ENCODE assay signal across 8 cellular contexts in genomic region chr19:5170329-5170745, GRCh38.
A peak's percentile ranks its signal among the peaks of the same experiment; 100 is the strongest.
DNase-seq lines count a peak whose midpoint lies in the region; ATAC-seq and TF ChIP-seq lines count a peak whose summit lies in the region.

No MANE protein-coding gene starts in this region.

- no peak overlapping the region for H3K14ac ChIP-seq in IMR-90 (replicated peaks; ENCODE audit: low read depth, low read length)

- no peak overlapping the region for H4K5ac ChIP-seq in IMR-90 (ENCODE audit: low read depth, low read length)

- H3K79me2 ChIP-seq in hepatocyte: no peaks in the 10 kb centered on the region

- no peak overlapping the region for H3K4ac ChIP-seq in IMR-90 (ENCODE audit: low read depth, low read length)

- in situ Hi-C loops in ACHN (cut with HindIII; ENCODE audit: low pct_ligation_motif_present, low pct_unique_long_range_greater_than_20kb, low sequenced_read_pairs): no loop called here
- in situ Hi-C loops in IMR-90 (cut with MboI; ENCODE audit: low sequenced_read_pairs): no loop called here

- no peaks in the 10 kb centered on the region for H3K9me2 ChIP-seq in hepatocyte (replicated peaks; ENCODE audit: insufficient read depth)

- H4K8ac ChIP-seq in IMR-90 (ENCODE audit: low read depth in 2 of 2, low read length in 2 of 2): no peak overlapping the region

- no peak overlapping the region for H2BK20ac ChIP-seq in IMR-90 (ENCODE audit: low read depth, low read length)

- TF ChIP-seq RAD21 in IMR-90 (IDR thresholded peaks at IDR 0.05; ENCODE audit: low read length): no peak

- H2BK15ac ChIP-seq in IMR-90 (ENCODE audit: low read depth, low read length): no peak overlapping the region

- H3K9me3 ChIP-seq in IMR-90 (ENCODE audit: control insufficient read depth, insufficient read depth, low read length): no peaks in the 10 kb centered on the region
- H3K9me3 ChIP-seq in hepatocyte (ENCODE audit: low read depth): no peaks in the 10 kb centered on the region
- H3K9me3 ChIP-seq in vagina: no peaks in the 10 kb centered on the region

- peak; percentile 33; the same call in 1 of the 2 replicates for TF ChIP-seq CTCF in IMR-90 (conservative IDR thresholded peaks at IDR 0.05; ENCODE audit: low read depth, low read length)
- TF ChIP-seq CTCF in hepatocyte (IDR thresholded peaks at IDR 0.05; ENCODE audit: poor library complexity): peak; percentile 17
- peak in 1 of 3 experiments; percentile 9 for TF ChIP-seq CTCF in vagina (IDR thresholded peaks at IDR 0.05)

- H3K4me1 ChIP-seq in IMR-90 (ENCODE audit: control insufficient read depth, insufficient read depth, low read length): peaks cover 5% of the 10 kb centered on the region; the same call in 1 of the 2 replicates
- no peaks in the 10 kb centered on the region for H3K4me1 ChIP-seq in hepatocyte (ENCODE audit: insufficient read depth)
- peaks cover 11% of the 10 kb centered on the region for H3K4me1 ChIP-seq in vagina

- dilution Hi-C loops in IMR-90 (cut with HindIII; ENCODE audit: low sequenced_read_pairs, unreplicated experiment): no loop called here

- no peak overlapping the region for H3K9ac ChIP-seq in IMR-90 (ENCODE audit: low read depth, low read length)

- no peak overlapping the region for H2AK9ac ChIP-seq in IMR-90 (replicated peaks; ENCODE audit: low read depth, low read length, poor library complexity)

- no peaks in the 10 kb centered on the region for H3K79me1 ChIP-seq in IMR-90 (ENCODE audit: low read depth in 1 of 2, low read length in 2 of 2)

- intact Hi-C loops in IMR-90 (cut with micrococcal nuclease): loop anchor here (10.0 kb wide), 1 partner anchor 174 kb away; the partner anchor contains the start of gene PTPRS
- intact Hi-C loops in vagina (cut with DNase I): no loop called here

- H3K4me3 ChIP-seq in IMR-90 (ENCODE audit: insufficient read depth, low read depth, low read length) (no peak overlapping the region), hepatocyte (no peak overlapping the region), vagina (no peak overlapping the region)

- DNase-seq in ACHN (peak; percentile 4), IMR-90 (no peak), activated T-cell treated with anti-CD3 and anti-CD28 coated beads for 24 hours (ENCODE audit: low read depth) (peak; percentile 38), hepatocyte (ENCODE audit: low spot score) (no peak), NCI-H2107 (lab: John Stamatoyannopoulos, UW) (no peak), vagina (ENCODE audit: extremely low spot score in 2 of 2) (no peak)
- peak; percentile 39 to 41 for DNase-seq in stimulated activated CD8-positive, alpha-beta memory T cell treated with anti-CD3 and anti-CD28 coated beads, Interleukin-15, amount 100 ng/mL, for 48 hours (ENCODE audit: low read depth in 2 of 2)

- POLR2A ChIA-PET in IMR-90 (lab: Charles Lee; ENCODE audit: unreplicated experiment): no interaction called here

- no peak overlapping the region for H4K91ac ChIP-seq in IMR-90 (ENCODE audit: insufficient read depth, low read depth, low read length)

- CTCF ChIA-PET in IMR-90 (lab: Yijun Ruan, JAX): no interaction called here

- 60% methylated on average over 2 of the region's 4 CpGs; no CpG with 5 or more reads in 1 of the 2 experiments for WGBS in IMR-90 (ENCODE audit: extremely low coverage in 2 of 2, insufficient read length in 1 of 2), 2 experiments
- WGBS in hepatocyte (ENCODE audit: low lambda C conversion rate, missing lambda C conversion rate): 74% methylated on average over 4 of the region's 4 CpGs

- no peaks in the 10 kb centered on the region for H3K9me1 ChIP-seq in IMR-90 (ENCODE audit: insufficient read depth, low read length)

- H2BK5ac ChIP-seq in IMR-90 (ENCODE audit: low read depth, low read length, poor library complexity, severe bottlenecking): no peak overlapping the region

- no peak overlapping the region for H3K56ac ChIP-seq in IMR-90 (ENCODE audit: extremely low read depth, insufficient read depth, low read length)

- H2AFZ ChIP-seq in IMR-90 (replicated peaks; ENCODE audit: low read length, poor library complexity): no peak overlapping the region
- no peak overlapping the region for H2AFZ ChIP-seq in hepatocyte

- BruUV-seq in IMR-90 (replicated peaks; lab: Mats Ljungman, UMichigan): no TSS peak

- H3K18ac ChIP-seq in IMR-90 (ENCODE audit: low read depth, low read length): no peak overlapping the region

- ATAC-seq in IMR-90 (ENCODE audit: low read depth): no peak
- ATAC-seq in HG03442 (IDR thresholded peaks at IDR 0.05; ENCODE audit: unreplicated experiment): no peak

- H2AK5ac ChIP-seq in IMR-90 (ENCODE audit: low read depth, low read length): 0 out of 2 replicates have a peak overlapping the region, but pooled peaks have one; percentile 2

- H3K27ac ChIP-seq in IMR-90 (ENCODE audit: insufficient read depth, low read length): no peak overlapping the region
- H3K27ac ChIP-seq in hepatocyte: no peak overlapping the region
- no peak overlapping the region for H3K27ac ChIP-seq in vagina

- no peak overlapping the region for H2BK120ac ChIP-seq in IMR-90 (ENCODE audit: low read depth, low read length)

- H3K36me3 ChIP-seq in IMR-90 (ENCODE audit: control insufficient read depth, insufficient read depth, low read length) (no peaks in the 10 kb centered on the region), hepatocyte (replicated peaks; ENCODE audit: insufficient read depth, low read depth) (no peaks in the 10 kb centered on the region), vagina (no peaks in the 10 kb centered on the region)

- no peaks in the 10 kb centered on the region for H3K27me3 ChIP-seq in IMR-90 (ENCODE audit: control insufficient read depth, insufficient read depth, low read length)
- H3K27me3 ChIP-seq in hepatocyte: no peaks in the 10 kb centered on the region
- no peaks in the 10 kb centered on the region for H3K27me3 ChIP-seq in vagina

- peaks cover 5% of the 10 kb centered on the region for H4K20me1 ChIP-seq in IMR-90 (ENCODE audit: insufficient read depth, low read length)
- no peaks in the 10 kb centered on the region for H4K20me1 ChIP-seq in hepatocyte (ENCODE audit: insufficient read depth, poor library complexity, severe bottlenecking)

- TF ChIP-seq POLR2A in IMR-90 (IDR thresholded peaks at IDR 0.05; ENCODE audit: low read depth, low read length): no peak
- no peak for TF ChIP-seq POLR2A in vagina (IDR thresholded peaks at IDR 0.05)

- H3K23ac ChIP-seq in IMR-90 (ENCODE audit: low read depth, low read length): no peak overlapping the region

- H3K4me2 ChIP-seq in IMR-90 (ENCODE audit: low read depth, low read length) (no peak overlapping the region), hepatocyte (no peak overlapping the region)

TF ChIP-seq in IMR-90, 13 proteins besides CTCF, POLR2A, EP300 and RAD21:
- no peak for TF ChIP-seq FOS (IDR thresholded peaks at IDR 0.05; ENCODE audit: low read depth, low read length)

Comparison
In these comparisons a context has a peak if more than half of its experiments do, and no peak if none do; other contexts are left out.
1. DNase-seq: peak in ACHN (single experiment), activated T-cell treated with anti-CD3 and anti-CD28 coated beads for 24 hours (single experiment) and stimulated activated CD8-positive, alpha-beta memory T cell treated with anti-CD3 and anti-CD28 coated beads, Interleukin-15, amount 100 ng/mL, for 48 hours (2 of 2); none in IMR-90 (single experiment), hepatocyte (single experiment), NCI-H2107 (single experiment) and vagina (0 of 2).